Comparison of ENCODE assay signal across 8 cellular contexts in the genomic region with DNA sequence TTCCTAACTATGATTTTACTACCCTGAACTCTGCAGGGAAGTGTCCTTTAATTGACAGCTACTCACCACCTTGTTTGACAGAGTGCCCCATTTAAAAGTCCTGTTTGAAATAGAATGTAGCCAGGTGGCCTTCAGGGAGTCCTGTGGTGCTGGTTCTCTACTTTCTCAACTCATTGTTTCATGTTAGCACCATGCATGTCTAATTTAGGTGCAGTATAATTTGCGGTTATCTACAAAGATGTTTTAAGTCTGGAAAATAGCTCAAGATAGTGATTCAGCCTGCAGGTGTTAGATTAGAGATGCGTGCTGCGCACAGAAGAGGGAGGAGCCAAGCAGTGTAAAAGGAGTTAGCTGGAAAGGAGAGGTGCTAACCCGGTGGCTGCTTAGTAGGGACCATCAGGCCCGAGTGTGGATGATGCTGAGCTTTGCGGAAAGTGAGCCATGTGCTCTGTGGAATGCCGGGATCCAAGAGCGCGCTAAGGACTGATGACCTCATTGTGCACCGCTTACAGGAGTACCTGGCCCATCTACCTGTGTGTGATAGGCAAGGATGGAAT. TPM values are rescaled to one million over a fixed set of nuclear protein-coding genes. Genes with fewer than 3 reads are reported as not detected.
A peak's percentile ranks its signal among the peaks of the same experiment; 100 is the strongest.
DNase-seq lines count a peak whose midpoint lies in the region; ATAC-seq and TF ChIP-seq lines count a peak whose summit lies in the region.

No MANE protein-coding gene starts in this region.

- DNase-seq in DMS153 (lab: John Stamatoyannopoulos, UW), result peak; percentile 56
- DNase-seq in GM20000 (ENCODE audit: low spot score), result peak; percentile 52
- DNase-seq in NCI-H1105 (lab: John Stamatoyannopoulos, UW), result peak; percentile 36
- peak; percentile 60 for DNase-seq in activated CD8-positive, alpha-beta memory T cell treated with anti-CD3 and anti-CD28 coated beads, Interleukin-2, amount 50 U/mL, for 4 hours
- no peak for DNase-seq in epidermal melanocyte (ENCODE audit: insufficient read length, low spot score)

- ATAC-seq in esophagus mucosa (peak; percentile 2), GM21360 (IDR thresholded peaks at IDR 0.05; ENCODE audit: unreplicated experiment) (no peak)

- no peak for TF ChIP-seq CTCF in GM20000 (IDR thresholded peaks at IDR 0.05; ENCODE audit: extremely low read depth, missing control alignments)

- no peaks in the 10 kb centered on the region for H3K36me3 ChIP-seq in rectal smooth muscle tissue (ENCODE audit: control insufficient read depth, insufficient read depth, low read length)

- H3K4me3 ChIP-seq in rectal smooth muscle tissue (ENCODE audit: low read length), result peak overlapping the region; percentile 89

- peaks cover 3% of the 10 kb centered on the region for H3K4me1 ChIP-seq in rectal smooth muscle tissue (ENCODE audit: control insufficient read depth, insufficient read depth, low read length)

- H3K27me3 ChIP-seq in rectal smooth muscle tissue (ENCODE audit: control insufficient read depth, insufficient read depth, low read length), result no peaks in the 10 kb centered on the region

- no peak overlapping the region for H3K27ac ChIP-seq in rectal smooth muscle tissue (ENCODE audit: low read depth, low read length)

- no peak overlapping the region for H3K9ac ChIP-seq in rectal smooth muscle tissue (ENCODE audit: low read length)

RNA-seq across cellular contexts. Expression of a gene that starts 1.2 kb away (rescaled TPM):
- 17.8 TPM for total RNA-seq in esophagus mucosa

RNA-seq across cellular contexts. Expression of a gene that starts 22.4 kb away (rescaled TPM):
- total RNA-seq in esophagus mucosa, result 1.1 TPM
